Comparison of ENCODE assay signal across 9 cellular contexts in genomic region chr14:57875985-57876384, GRCh38. TPM values are rescaled to one million over a fixed set of nuclear protein-coding genes. Genes with fewer than 3 reads are reported as not detected.
"Had no signal": no experiment of that assay in that cellular context is flagged by ENCODE, and none has a peak within 500 bp of the region (broad histone marks: within the 10 kb centered on the region; RNA-seq: fewer than 3 reads in every experiment).

No MANE protein-coding gene starts in this region.

- FAIRE-seq: HepG2 had no signal

- H3K27ac ChIP-seq: KMS-11 had no signal

- DNase-seq: H7, HCEC 1CT, KBM-7 had no signal

- H3K4me2 ChIP-seq: GM23338, KMS-11 had no signal

- H3K4me3 ChIP-seq: GM23338 had no signal

- H3K9ac ChIP-seq: KMS-11 had no signal

RNA-seq across cellular contexts. Expression of gene SLC35F4, which starts 10.1 kb away (rescaled TPM):
- total RNA-seq: GM23338, H4, H7, HepG2, HT-29 had no signal
- polyA plus RNA-seq: HepG2, IgD-negative memory B cell had no signal
